8 cellular contexts compared by ENCODE assay signal in genomic region chr6:34425498-34426410, GRCh38. TPM values are rescaled to one million over a fixed set of nuclear protein-coding genes. Genes with fewer than 3 reads are reported as not detected.
DNase-seq lines count a peak whose midpoint lies in the region; ATAC-seq and TF ChIP-seq lines count a peak whose summit lies in the region.

RPS10 (minus strand) TSS chr6:34426069; CDS start chr6:34425221, 848 bp downstream.

- peak within 1 kb of the TSS; percentile 98 for H3K4me3 Mint-ChIP-seq in osteocyte (ENCODE audit: unreplicated experiment)

- ATAC-seq in HG02678 (IDR thresholded peaks at IDR 0.05; ENCODE audit: unreplicated experiment) = peak; percentile 95
- ATAC-seq in thoracic aorta (ENCODE audit: insufficient number of reproducible peaks, low FRiP score, low read depth) = peak; percentile 82

- peak within 1 kb of the TSS; percentile 70 to 79 for H3K27ac ChIP-seq in thoracic aorta

- H3K27me3 Mint-ChIP-seq in osteocyte (ENCODE audit: unreplicated experiment) = peaks cover 7% of the 10 kb centered on the region

- intact Hi-C loops in head of caudate nucleus (cut with DNase I) = no loop called here

- H3K36me3 Mint-ChIP-seq in osteocyte (ENCODE audit: unreplicated experiment) = peaks cover 19% of the 10 kb centered on the region

- TF ChIP-seq CTCF in osteocyte (IDR thresholded peaks at IDR 0.05) (no peak), thoracic aorta (IDR thresholded peaks at IDR 0.05) (no peak)

- no peaks in the 10 kb centered on the region for H3K9me3 ChIP-seq in thoracic aorta

- peak within 1 kb of the TSS; percentile 99 for H3K27ac Mint-ChIP-seq in osteocyte (ENCODE audit: unreplicated experiment)

- peaks cover 6 to 20% of the 10 kb centered on the region in 2 donors for H3K4me1 ChIP-seq in thoracic aorta (ENCODE audit: control insufficient read depth in 1 of 2, low read depth in 2 of 2)

- peak within 1 kb of the TSS; percentile 92 for H3K4me3 ChIP-seq in thoracic aorta

- H3K36me3 ChIP-seq in thoracic aorta = peaks cover 30% of the 10 kb centered on the region

- no peaks in the 10 kb centered on the region for H3K27me3 ChIP-seq in thoracic aorta (replicated peaks; ENCODE audit: insufficient read depth)

- H3K4me1 Mint-ChIP-seq in osteocyte (ENCODE audit: unreplicated experiment) = peaks cover 15% of the 10 kb centered on the region

- peaks cover 4% of the 10 kb centered on the region for H3K9me3 Mint-ChIP-seq in osteocyte (ENCODE audit: unreplicated experiment)

- peak; percentile 86 for DNase-seq in GM04504 (ENCODE audit: low read depth)
- DNase-seq in NCI-H1436 (lab: John Stamatoyannopoulos, UW) = peak; percentile 90
- peak; percentile 85 for DNase-seq in SW480 (ENCODE audit: low spot score)
- DNase-seq in activated naive CD8-positive, alpha-beta T cell treated with anti-CD3 and anti-CD28 coated beads, Interleukin-2, amount 50 U/mL, for 16 hours (ENCODE audit: low read depth, low spot score) = peak; percentile 82
- peak; percentile 79 to 97 (median 92) for DNase-seq in head of caudate nucleus
- DNase-seq in osteocyte (ENCODE audit: extremely low spot score, unreplicated experiment) = peak; percentile 98
- DNase-seq in thoracic aorta (ENCODE audit: low spot score) = peak; percentile 69

RNA-seq across cellular contexts. Expression of gene RPS10, which starts in this region (rescaled TPM):
- total RNA-seq in osteocyte = 996 and 1,026 TPM in 2 replicates
- 1,000 to 10,000 TPM in 1 of 2 donors, 100 to 1,000 TPM in 1; 975 to 1,344 TPM for total RNA-seq in thoracic aorta

Comparison
In these comparisons a context has a peak if more than half of its experiments do, and no peak if none do; other contexts are left out.
1. Peak in every context shown above with its lines: DNase-seq, ATAC-seq, H3K4me3 ChIP-seq and H3K27ac ChIP-seq.